In genomic region chr11:3836903-3837302, GRCh38 we compare ENCODE assay signal across 1 cellular context.
TF ChIP-seq lines count a peak whose summit lies in the region.

No MANE protein-coding gene starts in this region.

TF ChIP-seq in K562, 482 proteins besides CTCF, POLR2A, EP300 and RAD21 (continues in another document):
- no peak for TF ChIP-seq NBN (IDR thresholded peaks at IDR 0.05; ENCODE audit: low read depth)
- TF ChIP-seq PHB (CRISPR knock-in tag; IDR thresholded peaks at IDR 0.05) = no peak
- TF ChIP-seq SNAPC5 (CRISPR knock-in tag; IDR thresholded peaks at IDR 0.05) = no peak
- TF ChIP-seq MITF (IDR thresholded peaks at IDR 0.05) = no peak
- no peak for TF ChIP-seq HNRNPL (IDR thresholded peaks at IDR 0.05; ENCODE audit: low read depth, low read length)
- TF ChIP-seq PYGO2 (tag; IDR thresholded peaks at IDR 0.05) = no peak
- TF ChIP-seq SPI1 (IDR thresholded peaks at IDR 0.05; ENCODE audit: borderline replicate concordance, low read depth, low read length) = 0 out of 2 replicates have a peak, but pooled peaks have one; percentile 6
- TF ChIP-seq CBX3 (IDR thresholded peaks at IDR 0.05; ENCODE audit: borderline replicate concordance in 1 of 2, low read length in 2 of 2) = no peak
- no peak for TF ChIP-seq MEF2A (IDR thresholded peaks at IDR 0.05; ENCODE audit: control insufficient read depth, low read depth, low read length)
- TF ChIP-seq KDM5B (IDR thresholded peaks at IDR 0.05; ENCODE audit: insufficient replicate concordance, low read depth, low read length) = no peak
- TF ChIP-seq C11orf30 (IDR thresholded peaks at IDR 0.05; ENCODE audit: low read depth) = no peak
- no peak for TF ChIP-seq SAP30 (IDR thresholded peaks at IDR 0.05; ENCODE audit: borderline replicate concordance, insufficient read depth, low read depth, low read length, poor library complexity, severe bottlenecking)
- TF ChIP-seq ZNF592 (IDR thresholded peaks at IDR 0.05) = peak; percentile 26; the same call in 1 of the 2 replicates
- no peak for TF ChIP-seq KLF13 (tag; IDR thresholded peaks at IDR 0.05; ENCODE audit: borderline replicate concordance, low read depth)
- no peak for TF ChIP-seq ZHX1 (conservative IDR thresholded peaks at IDR 0.05; ENCODE audit: low read length)
- TF ChIP-seq TAF9B (IDR thresholded peaks at IDR 0.05; ENCODE audit: partially characterized antibody) = no peak
- TF ChIP-seq PRDM10 (IDR thresholded peaks at IDR 0.05; ENCODE audit: partially characterized antibody) = no peak
- TF ChIP-seq E2F6 (IDR thresholded peaks at IDR 0.05; ENCODE audit: borderline replicate concordance in 1 of 2, extremely low read depth in 1 of 2, insufficient read depth in 1 of 2, insufficient read length in 1 of 2, low read depth in 1 of 2, low read length in 1 of 2, poor library complexity in 1 of 2, severe bottlenecking in 1 of 2) = no peak
- TF ChIP-seq PRPF4 (IDR thresholded peaks at IDR 0.05; ENCODE audit: insufficient read depth, low read depth, low read length, poor library complexity, severe bottlenecking) = no peak
- TF ChIP-seq RB1 (IDR thresholded peaks at IDR 0.05; ENCODE audit: low read depth) = no peak
- TF ChIP-seq ZNF41 (CRISPR knock-in tag; conservative IDR thresholded peaks at IDR 0.05) = peak; percentile 72; the same call in 1 of the 2 replicates
- no peak for TF ChIP-seq E2F5 (CRISPR knock-in tag; IDR thresholded peaks at IDR 0.05)
- TF ChIP-seq PTBP1 (IDR thresholded peaks at IDR 0.05; ENCODE audit: low read depth, low read length) = no peak
- TF ChIP-seq ZNF384 (IDR thresholded peaks at IDR 0.05; ENCODE audit: low read depth, low read length) = peak; percentile 76
- TF ChIP-seq FOSL1 (tag; conservative IDR thresholded peaks at IDR 0.05) = no peak
- TF ChIP-seq SIN3A (IDR thresholded peaks at IDR 0.05; ENCODE audit: borderline replicate concordance in 2 of 2, control insufficient read depth in 1 of 2, low read depth in 2 of 2, low read length in 2 of 2) = no peak
- TF ChIP-seq BCL6 (CRISPR knock-in tag; IDR thresholded peaks at IDR 0.05) = no peak
- peak; percentile 54 for TF ChIP-seq RBBP5 (IDR thresholded peaks at IDR 0.05; ENCODE audit: borderline replicate concordance, insufficient read depth, low read length, poor library complexity, severe bottlenecking)
- TF ChIP-seq POLR2G (IDR thresholded peaks at IDR 0.05; ENCODE audit: low read depth, low read length) = 0 out of 2 replicates have a peak, but pooled peaks have one; percentile 43
- TF ChIP-seq GTF2A2 (tag; IDR thresholded peaks at IDR 0.05) = no peak
- no peak for TF ChIP-seq ZNF740 (CRISPR knock-in tag; IDR thresholded peaks at IDR 0.05)
- TF ChIP-seq ZNF740 (tag; IDR thresholded peaks at IDR 0.05) = 0 out of 4 replicates have a peak, but pooled peaks of 1 of the 2 experiments have one; percentile 13
- TF ChIP-seq PREB (CRISPR knock-in tag; IDR thresholded peaks at IDR 0.05) = no peak
- no peak for TF ChIP-seq ZNF140 (CRISPR knock-in tag; IDR thresholded peaks at IDR 0.05)
- TF ChIP-seq ZBTB7A (IDR thresholded peaks at IDR 0.05; ENCODE audit: borderline replicate concordance, control insufficient read depth, low read depth, low read length) = peak; percentile 61; the same call in 1 of the 2 replicates
- no peak for TF ChIP-seq MYBL2 (IDR thresholded peaks at IDR 0.05; ENCODE audit: low read depth)
- no peak for TF ChIP-seq MYBL2 (CRISPR knock-in tag; IDR thresholded peaks at IDR 0.05; ENCODE audit: borderline replicate concordance)
- TF ChIP-seq KAT2B (IDR thresholded peaks at IDR 0.05; ENCODE audit: low read depth, low read length) = no peak
- no peak for TF ChIP-seq HMBOX1 (IDR thresholded peaks at IDR 0.05)
- no peak for TF ChIP-seq GABPB1 (CRISPR knock-in tag; IDR thresholded peaks at IDR 0.05)
- no peak for TF ChIP-seq ZBTB2 (IDR thresholded peaks at IDR 0.05)
- TF ChIP-seq HNRNPUL1 (IDR thresholded peaks at IDR 0.05; ENCODE audit: low read length) = no peak
